In genomic region chr3:79378064-79378463, GRCh38 we compare ENCODE assay signal across 17 cellular contexts.
DNase-seq lines count a peak whose midpoint lies in the region; ATAC-seq, FAIRE-seq and TF ChIP-seq lines count a peak whose summit lies in the region.
"Had no signal": no experiment of that assay in that cellular context is flagged by ENCODE, and none has a peak within 500 bp of the region (broad histone marks: within the 10 kb centered on the region; RNA-seq: fewer than 3 reads in every experiment).

No MANE protein-coding gene starts in this region.

- H3K27me3 ChIP-seq in GM23338 (ENCODE audit: insufficient read depth) (no peaks in the 10 kb centered on the region), H1 (replicated peaks in 1 of 4; ENCODE audit: control insufficient read depth in 3 of 4, extremely low read depth in 1 of 4, insufficient read depth in 3 of 4, low read length in 3 of 4) (peaks cover 0 to 1% (median 0%) of the 10 kb centered on the region in 4 experiments; a peak in 1 of 7 replicates), prostate gland (replicated peaks; ENCODE audit: insufficient read depth) (no peaks in the 10 kb centered on the region)
- H3K27me3 ChIP-seq: BE2C had no signal

- TF ChIP-seq POLR2A in H1 (IDR thresholded peaks at IDR 0.05; ENCODE audit: control extremely low read depth in 1 of 2, low read depth in 2 of 2, low read length in 2 of 2), result no peak
- TF ChIP-seq POLR2A in prostate gland (IDR thresholded peaks at IDR 0.05), result no peak

- H3K79me2 ChIP-seq in GM23338 (replicated peaks; ENCODE audit: insufficient read depth) (no peaks in the 10 kb centered on the region), H1 (ENCODE audit: control insufficient read depth in 1 of 2, insufficient read depth in 2 of 2, low read length in 2 of 2) (no peaks in the 10 kb centered on the region)

- H2AFZ ChIP-seq in GM23338 (no peak overlapping the region), H1 (ENCODE audit: low read length) (no peak overlapping the region)

- H3K23ac ChIP-seq in H1 (ENCODE audit: insufficient read length), result no peak overlapping the region

- intact Hi-C loops in prostate gland (cut with DNase I), result no loop called here

- no peaks in the 10 kb centered on the region for H3K79me1 ChIP-seq in H1 (ENCODE audit: low read depth, low read length)

- no peak overlapping the region for H4K8ac ChIP-seq in H1 (ENCODE audit: extremely low read depth, insufficient read depth, low read length)

- no peak for TF ChIP-seq CTCF in 22Rv1 (IDR thresholded peaks at IDR 0.05)
- no peak for TF ChIP-seq CTCF in GM23338 (conservative IDR thresholded peaks at IDR 0.05; ENCODE audit: low read depth in 2 of 2)
- TF ChIP-seq CTCF in H1 (IDR thresholded peaks at IDR 0.05; ENCODE audit: control extremely low read depth in 1 of 3, insufficient read depth in 1 of 3, low read depth in 1 of 3, low read length in 3 of 3), result no peak
- no peak for TF ChIP-seq CTCF in prostate gland (IDR thresholded peaks at IDR 0.05)
- TF ChIP-seq CTCF in glutamatergic neuron (IDR thresholded peaks at IDR 0.05; ENCODE audit: partially characterized antibody, unreplicated experiment), result no peak

- WGBS in H1 (ENCODE audit: extremely low coverage in 1 of 2, insufficient coverage in 1 of 2, insufficient read length in 1 of 2, insufficient replicate concordance in 2 of 2, low coverage in 1 of 2, low lambda C conversion rate in 2 of 2, missing lambda C conversion rate in 1 of 2), 2 experiments, result 95% methylated on average over 3 of the region's 3 CpGs; no CpG with 5 or more reads in 1 of the 2 experiments
- WGBS in prostate gland, result 53% methylated on average over 3 of the region's 3 CpGs

- no peak overlapping the region for H2AK5ac ChIP-seq in H1 (ENCODE audit: low read depth, low read length)

- no peak overlapping the region for H3K4me3 Mint-ChIP-seq in GM23338
- no peak overlapping the region for H3K4me3 Mint-ChIP-seq in glutamatergic neuron (ENCODE audit: unreplicated experiment)
- H3K4me3 Mint-ChIP-seq: CD4-positive, alpha-beta T cell had no signal

- no peak overlapping the region for H2BK12ac ChIP-seq in H1 (ENCODE audit: low read depth, low read length)

- H4K91ac ChIP-seq in H1 (replicated peaks; ENCODE audit: insufficient read length, low read length), result no peak overlapping the region

- no peak overlapping the region for H2BK20ac ChIP-seq in H1 (ENCODE audit: low read length)

- H4K20me1 ChIP-seq in GM23338 (replicated peaks; ENCODE audit: insufficient read depth) (no peaks in the 10 kb centered on the region), H1 (replicated peaks in 1 of 2; ENCODE audit: control insufficient read depth in 1 of 2, insufficient read depth in 2 of 2, low read length in 2 of 2) (no peaks in the 10 kb centered on the region)

- H3K36me3 Mint-ChIP-seq in GM23338 (ENCODE audit: low read depth) (peaks cover under 1% of the 10 kb centered on the region; the same call in 1 of the 3 replicates), glutamatergic neuron (ENCODE audit: unreplicated experiment) (no peaks in the 10 kb centered on the region)

- H3K9me3 Mint-ChIP-seq in GM23338 (peaks cover 1% of the 10 kb centered on the region; the same call in 1 of the 3 replicates), glutamatergic neuron (ENCODE audit: unreplicated experiment) (no peaks in the 10 kb centered on the region)

- no peak for TF ChIP-seq RAD21 in H1 (IDR thresholded peaks at IDR 0.05 in 1 of 2, conservative IDR thresholded peaks at IDR 0.05 in 1 of 2; ENCODE audit: low read depth in 2 of 2, low read length in 2 of 2)

- H3K4me3 ChIP-seq in GM23338 (no peak overlapping the region), H1 (ENCODE audit: extremely low read depth in 1 of 4, insufficient read depth in 2 of 4, low read depth in 3 of 4, low read length in 4 of 4) (no peak overlapping the region), prostate gland (no peak overlapping the region)

- H3K18ac ChIP-seq in H1 (ENCODE audit: extremely low read depth, low read length), result no peak overlapping the region

- no peak for FAIRE-seq in H1 (lab: Jason Lieb, UNC)
- FAIRE-seq: A204.1, HTR-8/SVneo had no signal

- no peaks in the 10 kb centered on the region for H3K9me2 ChIP-seq in GM23338 (ENCODE audit: insufficient read depth)

- H4K5ac ChIP-seq in H1 (ENCODE audit: insufficient read length, low read depth, low read length), result no peak overlapping the region

- H3K4ac ChIP-seq in H1 (replicated peaks; ENCODE audit: insufficient read length, low read depth, low read length), result no peak overlapping the region

- no peaks in the 10 kb centered on the region for H3K9me3 ChIP-seq in H1 (ENCODE audit: insufficient read depth in 2 of 2, low read depth in 1 of 2, low read length in 1 of 2)
- no peaks in the 10 kb centered on the region for H3K9me3 ChIP-seq in prostate gland
- H3K9me3 ChIP-seq: BE2C, Caco-2 had no signal

- CTCF ChIA-PET in H1 (lab: Charles Lee; ENCODE audit: partially characterized antibody), result interaction anchor here (0.5 to 1.8 kb wide), 3 partner anchors 12 to 229 kb away, joined by 3 to 5 read pairs (median 3); no protein-coding TSS in a partner anchor

- no peaks in the 10 kb centered on the region for H3K36me3 ChIP-seq in GM23338 (ENCODE audit: insufficient read depth)
- no peaks in the 10 kb centered on the region for H3K36me3 ChIP-seq in H1 (ENCODE audit: control insufficient read depth in 2 of 4, insufficient read depth in 4 of 4, low read length in 3 of 4)
- no peaks in the 10 kb centered on the region for H3K36me3 ChIP-seq in prostate gland
- H3K36me3 ChIP-seq: BE2C had no signal

- H2BK5ac ChIP-seq in H1 (ENCODE audit: low read depth, low read length), result no peak overlapping the region

- H3K27ac Mint-ChIP-seq in GM23338 (peak overlapping the region; percentile 2; the same call in 1 of the 2 replicates), glutamatergic neuron (ENCODE audit: unreplicated experiment) (no peak overlapping the region)
- H3K27ac Mint-ChIP-seq: CD4-positive, alpha-beta T cell had no signal

- ATAC-seq in GM23338 (no peak), HG03354 (IDR thresholded peaks at IDR 0.05; ENCODE audit: poor library complexity, severe bottlenecking, unreplicated experiment) (no peak)

- DNase-seq in GM23338 (ENCODE audit: low spot score) (no peak), H1 (ENCODE audit: low read depth in 1 of 2, low spot score in 2 of 2) (no peak), prostate gland (ENCODE audit: low spot score) (peak; percentile 23), glutamatergic neuron (no peak)
- DNase-seq: ACHN; BE2C; C1 segment of cervical spinal cord; Caco-2; CD4-positive, alpha-beta T cell; DMS79; GDM1; HCEC 1CT; KG1 had no signal

- peak overlapping the region; percentile 72 for H3K27ac ChIP-seq in 22Rv1
- no peak overlapping the region for H3K27ac ChIP-seq in GM23338 (ENCODE audit: low read depth)
- H3K27ac ChIP-seq in H1 (ENCODE audit: low read depth, low read length), result no peak overlapping the region
- peak overlapping the region in 1 of 2 donors; percentile 41 for H3K27ac ChIP-seq in prostate gland

- no peak overlapping the region for H3K14ac ChIP-seq in H1 (ENCODE audit: insufficient read length)

- H3K27me3 Mint-ChIP-seq in GM23338 (ENCODE audit: insufficient read depth, low read depth, poor library complexity) (no peaks in the 10 kb centered on the region), glutamatergic neuron (ENCODE audit: unreplicated experiment) (peaks cover 3% of the 10 kb centered on the region)
- H3K27me3 Mint-ChIP-seq: CD4-positive, alpha-beta T cell had no signal

- no peak overlapping the region for H2BK15ac ChIP-seq in H1 (ENCODE audit: low read length)

- H3K56ac ChIP-seq in H1 (replicated peaks; ENCODE audit: insufficient read length, low read depth, low read length), result no peak overlapping the region

- POLR2A ChIA-PET in H1 (lab: Charles Lee; ENCODE audit: partially characterized antibody), result no interaction called here

- H3K4me1 Mint-ChIP-seq in GM23338, result peaks cover 16% of the 10 kb centered on the region
- H3K4me1 Mint-ChIP-seq in glutamatergic neuron (ENCODE audit: low read depth, unreplicated experiment), result no peaks in the 10 kb centered on the region

- H3K4me1 ChIP-seq in GM23338 (ENCODE audit: insufficient read depth), result peaks cover 7% of the 10 kb centered on the region
- H3K4me1 ChIP-seq in H1 (replicated peaks in 1 of 4; ENCODE audit: control insufficient read depth in 3 of 4, insufficient read depth in 4 of 4, low read length in 3 of 4), result no peaks in the 10 kb centered on the region; a peak in 1 of 7 replicates
- H3K4me1 ChIP-seq in prostate gland (replicated peaks), result peaks cover 4% of the 10 kb centered on the region
- H3K4me1 ChIP-seq: Caco-2 had no signal

- TF ChIP-seq EP300 in H1 (IDR thresholded peaks at IDR 0.05; ENCODE audit: borderline replicate concordance in 1 of 2, low read depth in 2 of 2, low read length in 2 of 2), result no peak

- H2BK120ac ChIP-seq in H1 (replicated peaks; ENCODE audit: low read depth, low read length), result no peak overlapping the region

- H3K9ac ChIP-seq in H1 (replicated peaks in 1 of 4; ENCODE audit: extremely low read depth in 1 of 4, low read depth in 3 of 4, low read length in 3 of 4), result no peak overlapping the region

- H3K4me2 ChIP-seq in GM23338, result no peak overlapping the region
- H3K4me2 ChIP-seq in H1 (ENCODE audit: insufficient read depth in 1 of 2, low read depth in 2 of 2, low read length in 2 of 2), result no peak overlapping the region

- no peaks in the 10 kb centered on the region for H3F3A ChIP-seq in GM23338 (replicated peaks; ENCODE audit: low read depth)

- no peaks in the 10 kb centered on the region for H3K23me2 ChIP-seq in H1 (ENCODE audit: low read depth, low read length)

TF ChIP-seq in GM23338, 12 proteins besides CTCF, POLR2A, EP300 and RAD21 (continues in another document):
- TF ChIP-seq ZNF331 (CRISPR knock-in tag; IDR thresholded peaks at IDR 0.05; ENCODE audit: low read depth), result no peak
- no peak for TF ChIP-seq JUNB (IDR thresholded peaks at IDR 0.05; ENCODE audit: unreplicated experiment)
- no peak for TF ChIP-seq ZNF114 (CRISPR knock-in tag; IDR thresholded peaks at IDR 0.05)

TF ChIP-seq in H1, 55 proteins besides CTCF, POLR2A, EP300 and RAD21:
- TF ChIP-seq CTBP2 (IDR thresholded peaks at IDR 0.05; ENCODE audit: borderline replicate concordance, insufficient read depth, insufficient read length, low read length) (no peak), CEBPB (IDR thresholded peaks at IDR 0.05; ENCODE audit: low read depth, low read length) (peak; percentile 70; the same call in 1 of the 2 replicates)
